Comparison of ENCODE assay signal across 15 cellular contexts in genomic region chr11:134153147-134153905, GRCh38.
DNase-seq lines count a peak whose midpoint lies in the region; ATAC-seq and TF ChIP-seq lines count a peak whose summit lies in the region.
"Had no signal": no experiment of that assay in that cellular context is flagged by ENCODE, and none has a peak within 500 bp of the region (broad histone marks: within the 10 kb centered on the region; RNA-seq: fewer than 3 reads in every experiment).

No MANE protein-coding gene starts in this region.

- peak overlapping the region; percentile 70 for H3K27ac Mint-ChIP-seq in chondrocyte (ENCODE audit: unreplicated experiment)
- peak overlapping the region in 1 of 6 donors; percentile 72 for H3K27ac Mint-ChIP-seq in naive B cell
- no peak overlapping the region for H3K27ac Mint-ChIP-seq in type B pancreatic cell

- no peaks in the 10 kb centered on the region for H3K9me3 ChIP-seq in right cardiac atrium (ENCODE audit: control insufficient read depth, low read length)
- H3K9me3 ChIP-seq: BLaER1 treated with 17β-estradiol and CSF1 and Interleukin-3, amounts not matched to agents 10 nM and 100 nM had no signal

- TF ChIP-seq CTCF in chondrocyte (IDR thresholded peaks at IDR 0.05) (no peak), type B pancreatic cell (conservative IDR thresholded peaks at IDR 0.05) (no peak)

- H3K4me3 ChIP-seq in right cardiac atrium (ENCODE audit: low read length), result no peak overlapping the region
- H3K4me3 ChIP-seq: BLaER1 treated with 17β-estradiol and CSF1 and Interleukin-3, amounts not matched to agents 10 nM and 100 nM had no signal

- H3K4me1 Mint-ChIP-seq in chondrocyte (ENCODE audit: low read depth) (peaks cover 9% of the 10 kb centered on the region), naive B cell (peaks cover 0 to 4% (median 0%) of the 10 kb centered on the region in 3 donors), type B pancreatic cell (ENCODE audit: unreplicated experiment) (no peaks in the 10 kb centered on the region)

- H3K36me3 Mint-ChIP-seq in chondrocyte (ENCODE audit: low read depth) (peaks cover 34% of the 10 kb centered on the region), naive B cell (peaks cover 9 to 22% of the 10 kb centered on the region in 2 donors), type B pancreatic cell (peaks cover 18% of the 10 kb centered on the region)

- no peaks in the 10 kb centered on the region for H3K9me3 Mint-ChIP-seq in chondrocyte (ENCODE audit: low read depth)
- no peaks in the 10 kb centered on the region for H3K9me3 Mint-ChIP-seq in naive B cell
- no peaks in the 10 kb centered on the region for H3K9me3 Mint-ChIP-seq in type B pancreatic cell

- H3K4me3 Mint-ChIP-seq in chondrocyte (ENCODE audit: unreplicated experiment) (no peak overlapping the region), naive B cell (peak overlapping the region in 1 of 8 donors; percentile 81), type B pancreatic cell (no peak overlapping the region)

- no peaks in the 10 kb centered on the region for H3K4me1 ChIP-seq in right cardiac atrium (ENCODE audit: control insufficient read depth, insufficient read depth, low read length)

- H3K27ac ChIP-seq in right cardiac atrium (ENCODE audit: low read length), result no peak overlapping the region
- H3K27ac ChIP-seq: BLaER1 treated with 17β-estradiol and CSF1 and Interleukin-3, amounts not matched to agents 10 nM and 100 nM; KMS-11 had no signal

- H3K27me3 Mint-ChIP-seq in chondrocyte (ENCODE audit: low read depth), result no peaks in the 10 kb centered on the region
- no peaks in the 10 kb centered on the region for H3K27me3 Mint-ChIP-seq in naive B cell
- H3K27me3 Mint-ChIP-seq in type B pancreatic cell, result no peaks in the 10 kb centered on the region

- intact Hi-C loops in right cardiac atrium (cut with DNase I) (no loop called here), cardiac septum (cut with DNase I) (no loop called here)

- no peaks in the 10 kb centered on the region for H3K27me3 ChIP-seq in right cardiac atrium (ENCODE audit: control insufficient read depth, insufficient read depth)
- H3K27me3 ChIP-seq: BLaER1 treated with 17β-estradiol and CSF1 and Interleukin-3, amounts not matched to agents 10 nM and 100 nM had no signal

- no peak for DNase-seq in right cardiac atrium
- DNase-seq in cardiac septum (ENCODE audit: low spot score), result no peak
- no peak for DNase-seq in chondrocyte (ENCODE audit: low spot score)
- DNase-seq in naive B cell, result peak; percentile 3
- peak; percentile 58 for DNase-seq in type B pancreatic cell (ENCODE audit: extremely low spot score, unreplicated experiment)
- no peak for DNase-seq in AG08396 (ENCODE audit: low spot score)
- DNase-seq in CD1c-positive myeloid dendritic cell (ENCODE audit: extremely low spot score), result no peak
- no peak for DNase-seq in central memory CD4-positive, alpha-beta T cell
- DNase-seq: NCI-H1105 treated with DMSO at 0.1 percent for 48 hours; NCI-H1930; NCI-H69; NK-92 treated with Interleukin-12 subunit alpha and Interleukin-12 subunit beta, amount 100 ng/mL, for 24 hours; OCI-M1 had no signal

- whole genome bisulfite sequencing in right cardiac atrium, result 85% methylated on average over 30 of the region's 30 CpGs

- peak; percentile 31 to 32 for ATAC-seq in right cardiac atrium
- no peak for ATAC-seq in naive B cell (ENCODE audit: low read depth in 2 of 2)

Comparison
In these comparisons a context has a peak if more than half of its experiments do, and no peak if none do; other contexts are left out.
1. ATAC-seq: peak in right cardiac atrium (2 of 2); none in naive B cell (0 of 2).
2. DNase-seq: peak in naive B cell (single experiment) and type B pancreatic cell (single experiment); none in right cardiac atrium (0 of 3), cardiac septum (single experiment), chondrocyte (single experiment), AG08396 (single experiment), CD1c-positive myeloid dendritic cell (single experiment) and central memory CD4-positive, alpha-beta T cell (single experiment).